Comparison of ENCODE assay signal across 9 cellular contexts in the genomic region with DNA sequence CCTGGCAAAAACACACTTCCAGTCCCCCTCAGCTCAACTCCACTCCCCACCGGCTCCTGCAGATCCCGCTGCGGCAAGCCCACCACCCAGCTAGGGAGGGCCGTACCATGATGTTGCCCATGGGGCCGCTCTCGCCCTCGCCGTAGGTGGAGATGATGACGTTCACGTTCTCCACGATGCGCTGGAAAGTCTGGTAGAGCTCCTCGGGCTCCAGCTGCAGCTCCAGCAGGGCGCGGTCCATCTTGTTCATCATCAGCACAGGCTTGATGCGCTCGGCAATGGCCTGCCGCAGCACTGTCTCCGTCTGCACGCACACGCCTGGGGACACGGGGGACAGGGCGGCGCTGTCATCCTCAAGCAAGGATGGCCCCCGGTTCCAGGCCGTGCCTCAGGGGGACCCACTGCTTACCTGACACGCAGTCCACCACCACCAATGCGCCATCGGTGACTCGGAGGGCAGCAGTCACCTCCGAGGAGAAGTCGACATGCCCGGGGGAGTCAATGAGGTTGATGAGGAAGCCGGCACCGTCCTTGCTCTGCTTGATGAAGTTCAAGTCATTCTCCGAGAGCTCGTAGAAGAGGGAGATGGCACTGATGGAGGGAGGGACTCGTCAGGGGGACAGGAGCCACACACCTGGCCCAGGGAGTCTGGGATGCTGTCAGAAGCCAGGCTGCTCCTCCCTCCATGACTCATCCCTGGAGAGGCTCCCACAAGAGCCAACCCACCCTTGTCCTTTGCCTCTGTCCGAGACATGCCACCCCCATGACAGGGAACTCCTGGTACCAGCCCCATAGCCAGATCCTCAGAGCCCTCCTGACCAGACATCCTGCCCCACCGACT. TPM values are rescaled to one million over a fixed set of nuclear protein-coding genes. Genes with fewer than 3 reads are reported as not detected.
DNase-seq lines count a peak whose midpoint lies in the region; ATAC-seq and TF ChIP-seq lines count a peak whose summit lies in the region.
"Had no signal": no experiment of that assay in that cellular context is flagged by ENCODE, and none has a peak within 500 bp of the region (broad histone marks: within the 10 kb centered on the region; RNA-seq: fewer than 3 reads in every experiment).

No MANE protein-coding gene starts in this region.

- peaks cover 15 to 59% (median 40%) of the 10 kb centered on the region in 4 donors for H3K4me1 Mint-ChIP-seq in CD4-positive, CD25-positive, alpha-beta regulatory T cell

- H2AFZ ChIP-seq in Loucy (ENCODE audit: low read length) = no peak overlapping the region

- peaks cover 72% of the 10 kb centered on the region for H4K20me1 ChIP-seq in Loucy (ENCODE audit: insufficient read depth, low read length, poor library complexity, severe bottlenecking)

- peaks cover 0 to 2% (median 0%) of the 10 kb centered on the region in 7 donors for H3K9me3 Mint-ChIP-seq in CD4-positive, CD25-positive, alpha-beta regulatory T cell

- no peak overlapping the region for H3K4me3 ChIP-seq in CD4-positive, CD25-positive, alpha-beta regulatory T cell (ENCODE audit: low read depth, low read length)
- peak overlapping the region; percentile 98 for H3K4me3 ChIP-seq in Loucy (ENCODE audit: low read length, poor library complexity, severe bottlenecking)
- peak overlapping the region in 2 of 3 donors; percentile 96 to 97 for H3K4me3 ChIP-seq in breast epithelium
- H3K4me3 ChIP-seq: mucosa of descending colon had no signal

- no peaks in the 10 kb centered on the region for H3K9me3 ChIP-seq in CD4-positive, CD25-positive, alpha-beta regulatory T cell (ENCODE audit: control insufficient read depth in 2 of 2, low read length in 2 of 2)
- no peaks in the 10 kb centered on the region for H3K9me3 ChIP-seq in Loucy (ENCODE audit: insufficient read depth, low read depth, low read length)
- no peaks in the 10 kb centered on the region for H3K9me3 ChIP-seq in breast epithelium
- H3K9me3 ChIP-seq: mucosa of descending colon had no signal

- peaks cover 26% of the 10 kb centered on the region for H3K36me3 Mint-ChIP-seq in CD4-positive, CD25-positive, alpha-beta regulatory T cell

- DNase-seq in CD4-positive, CD25-positive, alpha-beta regulatory T cell = peak in 1 of 3 donors; percentile 17
- peak in 1 of 2 donors; percentile 41 for DNase-seq in breast epithelium (ENCODE audit: low spot score in 2 of 2)
- DNase-seq in myocyte (ENCODE audit: low read depth) = peak; percentile 68
- DNase-seq in NCI-H128 (lab: John Stamatoyannopoulos, UW; ENCODE audit: unreplicated experiment) = no peak
- DNase-seq in RPMI8226 = no peak
- DNase-seq in hippocampal formation (lab: John Stamatoyannopoulos, UW) = no peak

- no peak for ATAC-seq in CD4-positive, CD25-positive, alpha-beta regulatory T cell (ENCODE audit: low read depth in 2 of 2)
- no peak for ATAC-seq in HG03045 (IDR thresholded peaks at IDR 0.05; ENCODE audit: unreplicated experiment)

- TF ChIP-seq CTCF in Loucy (conservative IDR thresholded peaks at IDR 0.05; ENCODE audit: low read length) (no peak), breast epithelium (IDR thresholded peaks at IDR 0.05) (no peak)

- peaks cover 60% of the 10 kb centered on the region for H3K36me3 ChIP-seq in CD4-positive, CD25-positive, alpha-beta regulatory T cell (ENCODE audit: control insufficient read depth, insufficient read depth, low read length)
- peaks cover 65% of the 10 kb centered on the region for H3K36me3 ChIP-seq in Loucy (ENCODE audit: insufficient read depth, low read length)
- H3K36me3 ChIP-seq in breast epithelium = peaks cover 35% of the 10 kb centered on the region

- H3K79me2 ChIP-seq in Loucy (ENCODE audit: insufficient read depth, low read length) = peaks cover 75% of the 10 kb centered on the region

- H3K27ac ChIP-seq in CD4-positive, CD25-positive, alpha-beta regulatory T cell (ENCODE audit: insufficient read depth, low read length, poor library complexity, severe bottlenecking) = peak overlapping the region; percentile 90
- H3K27ac ChIP-seq in breast epithelium = peak overlapping the region; percentile 98 to 99

- peak overlapping the region; percentile 98 for H3K9ac ChIP-seq in Loucy (ENCODE audit: low read depth, low read length, poor library complexity, severe bottlenecking)

- intact Hi-C loops in breast epithelium (cut with DNase I; ENCODE audit: low total_unique reads) = loop anchor here (5.0 kb wide), 1 partner anchor 79 kb away; no protein-coding TSS in a partner anchor

- peak overlapping the region; percentile 97 to 98 (median 98) for H3K4me3 Mint-ChIP-seq in CD4-positive, CD25-positive, alpha-beta regulatory T cell

- no peaks in the 10 kb centered on the region; the same call in 1 of the 2 replicates for H3F3A ChIP-seq in Loucy (ENCODE audit: low read depth)

- peaks cover 58% of the 10 kb centered on the region for H3K4me1 ChIP-seq in CD4-positive, CD25-positive, alpha-beta regulatory T cell (ENCODE audit: control insufficient read depth, insufficient read depth, low read length, poor library complexity, severe bottlenecking)
- H3K4me1 ChIP-seq in Loucy (ENCODE audit: insufficient read depth, low read length, poor library complexity, severe bottlenecking) = peaks cover 46% of the 10 kb centered on the region
- H3K4me1 ChIP-seq in breast epithelium = peaks cover 17 to 32% of the 10 kb centered on the region in 2 donors

- H3K9me2 ChIP-seq in Loucy (replicated peaks; ENCODE audit: low read depth, low read length) = no peaks in the 10 kb centered on the region

- H3K4me2 ChIP-seq in Loucy (ENCODE audit: low read depth, low read length, poor library complexity, severe bottlenecking) = peak overlapping the region; percentile 96

- H3K27me3 Mint-ChIP-seq in CD4-positive, CD25-positive, alpha-beta regulatory T cell = peaks cover 11% of the 10 kb centered on the region

- H3K27ac Mint-ChIP-seq in CD4-positive, CD25-positive, alpha-beta regulatory T cell = peak overlapping the region; percentile 64 to 98 (median 97)

- no peaks in the 10 kb centered on the region for H3K27me3 ChIP-seq in CD4-positive, CD25-positive, alpha-beta regulatory T cell (ENCODE audit: control insufficient read depth, insufficient read depth, low read length)
- H3K27me3 ChIP-seq in Loucy (ENCODE audit: insufficient read depth, low read length, poor library complexity, severe bottlenecking) (peaks cover 9% of the 10 kb centered on the region), breast epithelium (no peaks in the 10 kb centered on the region)

- no peak for TF ChIP-seq POLR2A in breast epithelium (IDR thresholded peaks at IDR 0.05)

RNA-seq across cellular contexts. Expression of gene EEF2, which starts 2.3 kb away (rescaled TPM):
- 2,369 TPM for total RNA-seq in CD4-positive, CD25-positive, alpha-beta regulatory T cell
- polyA plus RNA-seq in CD4-positive, CD25-positive, alpha-beta regulatory T cell = 100 to 1,000 TPM; 564 to 602 (median 587) TPM
- total RNA-seq in breast epithelium = 1,000 to 10,000 TPM; 1,628 to 2,598 (median 1,993) TPM
- 2,539 and 2,715 TPM in 2 replicates for total RNA-seq in myocyte
- polyA plus RNA-seq in myocyte (2012) = 2,426 TPM

RNA-seq across cellular contexts. Expression of gene DAPK3, which starts 12.0 kb away (rescaled TPM):
- total RNA-seq in CD4-positive, CD25-positive, alpha-beta regulatory T cell = 42.3 TPM
- 10 to 100 TPM; 20.7 to 31.3 (median 24.6) TPM for polyA plus RNA-seq in CD4-positive, CD25-positive, alpha-beta regulatory T cell
- total RNA-seq in breast epithelium = 10 to 100 TPM; 60.3 to 68.6 (median 62.6) TPM
- 193 and 269 TPM in 2 replicates for total RNA-seq in myocyte
- 177 TPM for polyA plus RNA-seq in myocyte (2012)

RNA-seq across cellular contexts. Expression of gene PIAS4, which starts 24.6 kb away (rescaled TPM):
- 25.4 TPM for total RNA-seq in CD4-positive, CD25-positive, alpha-beta regulatory T cell
- polyA plus RNA-seq in CD4-positive, CD25-positive, alpha-beta regulatory T cell = 10 to 100 TPM in 1 of 4 donors, 1 to 10 TPM in 3; 4.1 to 10.4 (median 4.4) TPM
- 10 to 100 TPM in 2 of 3 donors, 1 to 10 TPM in 1; 9.4 to 17.0 (median 15.7) TPM for total RNA-seq in breast epithelium
- 18.0 and 22.2 TPM in 2 replicates for total RNA-seq in myocyte
- 19.8 TPM for polyA plus RNA-seq in myocyte (2012)

RNA-seq across cellular contexts. Expression of gene NMRK2, which starts 50.1 kb away (rescaled TPM):
- not detected for total RNA-seq in CD4-positive, CD25-positive, alpha-beta regulatory T cell
- not detected for polyA plus RNA-seq in CD4-positive, CD25-positive, alpha-beta regulatory T cell
- total RNA-seq in breast epithelium (under 1 TPM in 2 of 3 donors, not detected in 1; 0.73 to 0.98 TPM), myocyte (31.9 and 75.7 TPM in 2 replicates)
- 3.1 TPM for polyA plus RNA-seq in myocyte (2012)
